In the genomic region with DNA sequence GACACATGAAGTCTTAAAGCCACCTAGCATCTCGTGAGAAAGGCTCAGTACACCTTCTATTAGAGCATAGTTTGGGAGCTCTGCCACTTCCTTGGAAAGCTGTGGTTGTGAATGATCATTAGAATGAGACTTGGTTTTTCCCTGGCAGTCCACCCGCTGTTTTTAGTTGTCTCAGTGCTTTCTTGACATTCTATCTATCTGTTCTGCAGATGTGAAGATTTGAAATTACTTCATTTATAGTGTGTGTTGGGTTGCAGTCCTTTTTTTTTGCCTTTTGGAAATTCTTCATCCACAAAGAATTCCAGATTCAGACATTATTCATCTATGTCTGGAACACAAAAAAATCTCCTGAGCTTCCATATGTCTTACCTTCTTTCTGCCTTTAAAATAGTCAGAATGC, we compare ENCODE assay signal across 1 cellular context.
TF ChIP-seq lines count a peak whose summit lies in the region.

No MANE protein-coding gene starts in this region.

TF ChIP-seq in IMR-90, 13 proteins besides CTCF, POLR2A, EP300 and RAD21:
- TF ChIP-seq FOS (IDR thresholded peaks at IDR 0.05; ENCODE audit: low read depth, low read length) (no peak), CHD1 (IDR thresholded peaks at IDR 0.05; ENCODE audit: low read depth, low read length) (no peak), MAZ (IDR thresholded peaks at IDR 0.05; ENCODE audit: borderline replicate concordance, low read depth, low read length) (no peak), RCOR1 (IDR thresholded peaks at IDR 0.05; ENCODE audit: insufficient replicate concordance, low read length) (no peak), MAFK (IDR thresholded peaks at IDR 0.05; ENCODE audit: low read depth, low read length) (no peak), NFE2L2 (IDR thresholded peaks at IDR 0.05; ENCODE audit: low read depth, low read length) (no peak), MXI1 (IDR thresholded peaks at IDR 0.05; ENCODE audit: borderline replicate concordance, low read depth, low read length) (no peak), RFX5 (IDR thresholded peaks at IDR 0.05; ENCODE audit: low read depth, low read length) (no peak), CEBPB (IDR thresholded peaks at IDR 0.05; ENCODE audit: low read depth, low read length) (no peak), SMC3 (IDR thresholded peaks at IDR 0.05; ENCODE audit: low read depth, low read length) (no peak), BHLHE40 (IDR thresholded peaks at IDR 0.05; ENCODE audit: low read depth, low read length) (no peak)
- TF ChIP-seq, protein P1, sequence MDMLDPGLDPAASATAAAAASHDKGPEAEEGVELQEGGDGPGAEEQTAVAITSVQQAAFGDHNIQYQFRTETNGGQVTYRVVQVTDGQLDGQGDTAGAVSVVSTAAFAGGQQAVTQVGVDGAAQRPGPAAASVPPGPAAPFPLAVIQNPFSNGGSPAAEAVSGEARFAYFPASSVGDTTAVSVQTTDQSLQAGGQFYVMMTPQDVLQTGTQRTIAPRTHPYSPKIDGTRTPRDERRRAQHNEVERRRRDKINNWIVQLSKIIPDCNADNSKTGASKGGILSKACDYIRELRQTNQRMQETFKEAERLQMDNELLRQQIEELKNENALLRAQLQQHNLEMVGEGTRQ (IDR thresholded peaks at IDR 0.05; ENCODE audit: low read depth, low read length): no peak
- TF ChIP-seq, protein P2, sequence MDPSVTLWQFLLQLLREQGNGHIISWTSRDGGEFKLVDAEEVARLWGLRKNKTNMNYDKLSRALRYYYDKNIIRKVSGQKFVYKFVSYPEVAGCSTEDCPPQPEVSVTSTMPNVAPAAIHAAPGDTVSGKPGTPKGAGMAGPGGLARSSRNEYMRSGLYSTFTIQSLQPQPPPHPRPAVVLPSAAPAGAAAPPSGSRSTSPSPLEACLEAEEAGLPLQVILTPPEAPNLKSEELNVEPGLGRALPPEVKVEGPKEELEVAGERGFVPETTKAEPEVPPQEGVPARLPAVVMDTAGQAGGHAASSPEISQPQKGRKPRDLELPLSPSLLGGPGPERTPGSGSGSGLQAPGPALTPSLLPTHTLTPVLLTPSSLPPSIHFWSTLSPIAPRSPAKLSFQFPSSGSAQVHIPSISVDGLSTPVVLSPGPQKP (IDR thresholded peaks at IDR 0.05; ENCODE audit: borderline replicate concordance, low read depth, low read length): no peak
